3 cellular contexts compared by ENCODE assay signal in genomic region chr22:39771486-39771885, GRCh38.
"Had no signal": no experiment of that assay in that cellular context is flagged by ENCODE, and none has a peak within 500 bp of the region (broad histone marks: within the 10 kb centered on the region; RNA-seq: fewer than 3 reads in every experiment).

No MANE protein-coding gene starts in this region.

- H3K4me3 ChIP-seq: GM12878 had no signal

- DNase-seq: GDM1, GF-D8 had no signal

- ATAC-seq: GM12878 had no signal
